ENCODE assay signal across 1 cellular context in the genomic region with DNA sequence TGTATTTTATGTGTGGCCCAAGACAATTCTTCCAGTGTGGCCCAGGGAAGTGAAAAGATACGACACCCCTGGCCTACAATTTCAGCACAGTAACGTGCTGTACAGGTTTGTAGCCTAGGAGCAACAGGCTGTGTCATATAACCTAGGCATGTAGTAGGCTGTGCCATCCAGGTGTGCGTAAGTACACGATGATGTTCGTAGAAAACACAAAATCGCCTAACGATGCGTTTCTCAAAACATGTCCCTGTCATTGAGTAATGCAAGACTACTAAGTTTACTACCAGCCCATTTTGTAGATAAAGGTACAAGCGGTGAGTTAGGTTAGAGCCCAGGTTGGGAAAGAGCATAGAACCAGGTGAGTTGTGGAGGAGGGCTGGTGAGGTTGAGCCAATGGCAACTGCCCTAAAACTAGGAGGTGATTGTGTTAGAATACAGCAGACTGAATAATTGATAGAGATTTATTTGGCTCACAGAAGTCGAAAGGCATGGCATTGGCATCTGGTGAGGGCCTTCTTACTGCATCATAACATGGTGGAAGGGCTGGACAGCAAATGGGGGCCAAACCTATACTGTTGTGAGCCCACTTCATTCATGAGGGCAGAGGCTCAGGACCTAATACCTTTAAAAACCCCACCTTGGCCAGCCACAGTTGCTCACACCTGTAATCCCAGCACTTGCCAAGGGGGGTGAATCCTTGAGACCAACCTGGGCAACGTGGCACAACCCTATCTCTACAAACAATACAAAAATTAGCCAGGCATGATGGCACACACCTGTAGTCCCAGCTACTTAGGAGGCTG.
A peak's percentile ranks its signal among the peaks of the same experiment; 100 is the strongest.
TF ChIP-seq lines count a peak whose summit lies in the region.

No MANE protein-coding gene starts in this region.

TF ChIP-seq in H1, 55 proteins besides CTCF, POLR2A, EP300 and RAD21:
- TF ChIP-seq RBBP5 (IDR thresholded peaks at IDR 0.05; ENCODE audit: borderline replicate concordance, low read depth, low read length) (no peak), BACH1 (IDR thresholded peaks at IDR 0.05; ENCODE audit: low read length) (no peak), POLR2AphosphoS5 (IDR thresholded peaks at IDR 0.05; ENCODE audit: low read depth, low read length) (peak; percentile 48; the same call in 1 of the 2 replicates), CTBP2 (IDR thresholded peaks at IDR 0.05; ENCODE audit: borderline replicate concordance, insufficient read depth, insufficient read length, low read length) (no peak), TAF7 (optimal IDR thresholded peaks at IDR 0.05; ENCODE audit: borderline replicate concordance, low read depth, low read length) (no peak), SIX5 (IDR thresholded peaks at IDR 0.05; ENCODE audit: low read depth, low read length) (no peak), TEAD4 (IDR thresholded peaks at IDR 0.05; ENCODE audit: low read depth, low read length) (no peak), TCF12 (IDR thresholded peaks at IDR 0.05; ENCODE audit: low read depth, low read length) (no peak)
TF ChIP-seq in H1: peak in this region for 1.
